In the genomic region with DNA sequence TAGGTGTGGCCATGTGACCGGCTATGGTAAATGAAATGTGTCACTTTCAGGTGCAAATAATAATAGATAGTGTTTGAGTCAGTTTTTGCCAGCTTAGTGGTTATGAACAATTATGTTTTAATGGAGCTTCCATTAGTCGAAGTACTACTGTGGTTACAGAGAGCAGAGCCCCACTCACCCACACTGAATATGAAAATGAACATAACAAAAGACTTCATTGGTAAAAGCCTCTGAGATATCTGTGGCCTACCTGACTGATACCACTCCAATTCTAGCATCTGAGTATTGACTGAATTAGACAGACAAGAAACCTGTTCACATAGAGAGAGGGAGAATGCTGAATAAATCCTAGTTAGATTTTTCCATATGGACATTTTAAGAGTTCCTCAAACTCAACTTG, we compare ENCODE assay signal across 30 cellular contexts.
"Had no signal": no experiment of that assay in that cellular context is flagged by ENCODE, and none has a peak within 500 bp of the region (broad histone marks: within the 10 kb centered on the region; RNA-seq: fewer than 3 reads in every experiment).

No MANE protein-coding gene starts in this region.

- H3K27me3 ChIP-seq: ascending aorta, cardiac muscle cell had no signal

- DNase-seq: activated B cell treated with CpG ODN at 0.5 μM for 24 hours; activated CD4-positive, alpha-beta memory T cell treated with anti-CD3 and anti-CD28 coated beads, Interleukin-2, amount 10 ng/mL, durations not matched to agents 7 days and 5 days; activated CD4-positive, alpha-beta T cell treated with anti-CD3 and anti-CD28 coated beads for 36 hours; activated CD4-positive, alpha-beta T cell treated with anti-CD3 and anti-CD28 coated beads for 48 hours; activated CD4-positive, alpha-beta T cell treated with anti-CD3 and anti-CD28 coated beads, Interleukin-2, amount 10 ng/mL, durations not matched to agents 7 days and 5 days; activated CD4-positive, alpha-beta T cell treated with anti-CD3 and anti-CD28 coated beads, Interleukin-2, amount 50 U/mL, for 48 hours; activated CD4-positive, CD25-positive, alpha-beta regulatory T cell treated with anti-CD3 and anti-CD28 coated beads, Interleukin-2, amount 50 U/mL, for 72 hours; activated CD8-positive, alpha-beta memory T cell treated with anti-CD3 and anti-CD28 coated beads for 24 hours; activated CD8-positive, alpha-beta memory T cell treated with anti-CD3 and anti-CD28 coated beads, Interleukin-2, amount 10 ng/mL, durations not matched to agents 7 days and 5 days; activated CD8-positive, alpha-beta memory T cell treated with anti-CD3 and anti-CD28 coated beads, Interleukin-2, amount 50 U/mL, for 48 hours; activated CD8-positive, alpha-beta T cell treated with anti-CD3 and anti-CD28 coated beads, Interleukin-2, amount 10 ng/mL, durations not matched to agents 7 days and 5 days; activated effector memory CD4-positive, alpha-beta T cell treated with Interleukin-2 at 50 U/mL for 16 hours; activated gamma-delta T cell; activated naive CD4-positive, alpha-beta T cell treated with anti-CD3 and anti-CD28 coated beads, Interleukin-2, amount 10 ng/mL, durations not matched to agents 7 days and 5 days; activated naive CD4-positive, alpha-beta T cell treated with Interleukin-2 at 50 U/mL for 16 hours; activated naive CD8-positive, alpha-beta T cell treated with anti-CD3 and anti-CD28 coated beads, Interleukin-2, amount 10 ng/mL, durations not matched to agents 7 days and 5 days; activated naive CD8-positive, alpha-beta T cell treated with anti-CD3 and anti-CD28 coated beads, Interleukin-2, amount 50 U/mL, for 24 hours; activated T-cell treated with anti-CD3 and anti-CD28 coated beads, Interleukin-2, amount 50 U/mL, for 24 hours; activated T-cell treated with anti-CD3 and anti-CD28 coated beads, Interleukin-2, amount 50 U/mL, for 48 hours; amygdala; anterior cingulate cortex; caudate nucleus; cerebellar nuclear complex; T-helper 2 cell; T-helper 9 cell had no signal

- H3K36me3 ChIP-seq: ascending aorta, cardiac muscle cell had no signal

- H3K27ac ChIP-seq: ascending aorta, cardiac muscle cell, VCaP had no signal

- H3K4me3 ChIP-seq: ascending aorta, cardiac muscle cell had no signal

- H3K9me3 ChIP-seq: ascending aorta had no signal

- ATAC-seq: activated CD4-positive, alpha-beta T cell treated with anti-CD3 and anti-CD28 coated beads for 36 hours; activated CD8-positive, alpha-beta memory T cell treated with anti-CD3 and anti-CD28 coated beads, Interleukin-2, amount 10 ng/mL, durations not matched to agents 7 days and 5 days; activated CD8-positive, alpha-beta T cell treated with anti-CD3 and anti-CD28 coated beads, Interleukin-2, amount 10 ng/mL, durations not matched to agents 7 days and 5 days; activated naive CD8-positive, alpha-beta T cell treated with anti-CD3 and anti-CD28 coated beads, Interleukin-2, amount 50 U/mL, for 24 hours had no signal

- FAIRE-seq: bronchial epithelial cell, TTC549 had no signal

- H3K4me1 ChIP-seq: ascending aorta had no signal
